Comparison of ENCODE assay signal across 18 cellular contexts in the genomic region with DNA sequence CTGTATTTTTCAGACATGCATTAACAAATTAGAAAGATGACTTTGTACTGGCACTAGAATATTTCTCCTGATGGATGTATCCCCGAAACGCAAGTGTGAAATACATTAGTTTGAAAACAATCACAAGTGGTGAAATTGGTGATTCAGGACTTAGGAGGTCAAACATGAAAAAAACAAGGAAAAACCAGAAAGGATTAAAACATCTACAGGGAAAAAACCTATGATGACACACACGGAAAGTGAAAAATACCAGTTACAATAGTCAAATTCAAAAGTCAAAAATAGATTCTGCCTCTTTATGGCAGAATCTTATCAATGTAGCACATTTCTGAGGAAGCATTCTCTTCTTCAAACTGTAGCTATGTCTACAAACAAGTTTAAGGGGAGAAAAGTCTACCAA.
DNase-seq lines count a peak whose midpoint lies in the region; ATAC-seq and TF ChIP-seq lines count a peak whose summit lies in the region.
"Had no signal": no experiment of that assay in that cellular context is flagged by ENCODE, and none has a peak within 500 bp of the region (broad histone marks: within the 10 kb centered on the region; RNA-seq: fewer than 3 reads in every experiment).

No MANE protein-coding gene starts in this region.

- no peaks in the 10 kb centered on the region for H3K9me3 Mint-ChIP-seq in brain
- H3K9me3 Mint-ChIP-seq: nephron progenitor cell had no signal

- no peaks in the 10 kb centered on the region for H4K20me1 ChIP-seq in SK-N-SH (ENCODE audit: insufficient read depth)

- TF ChIP-seq RAD21 in SK-N-SH (IDR thresholded peaks at IDR 0.05; ENCODE audit: low read length) = no peak

- H3K9me2 ChIP-seq in SK-N-SH = no peaks in the 10 kb centered on the region

- peak overlapping the region in 2 of 5 experiments; percentile 39 to 76 for H3K4me3 Mint-ChIP-seq in brain
- H3K4me3 Mint-ChIP-seq: nephron progenitor cell had no signal

- no peaks in the 10 kb centered on the region for H3K36me3 ChIP-seq in SK-N-SH (replicated peaks in 1 of 2; ENCODE audit: control insufficient read depth in 1 of 2, insufficient read depth in 2 of 2, low read length in 1 of 2)
- H3K36me3 ChIP-seq: brain microvascular endothelial cell, tibial nerve had no signal

- H2AFZ ChIP-seq in SK-N-SH (ENCODE audit: low read depth) = peak overlapping the region; percentile 58; the same call in 1 of the 2 replicates

- H3K27ac ChIP-seq in SK-N-SH (ENCODE audit: low read depth in 2 of 2, low read length in 1 of 2) (peak overlapping the region in 1 of 2 experiments; percentile 100; a peak in 3 of 4 replicates), skin epidermis (peak overlapping the region in 17 of 21 experiments; percentile 3 to 81 (median 47))
- H3K27ac ChIP-seq: 22Rv1 had no signal

- peak overlapping the region; percentile 55; the same call in 1 of the 2 replicates for H3K4me2 ChIP-seq in SK-N-SH

- peaks cover 2 to 15% of the 10 kb centered on the region in 2 experiments; a peak in 2 of 4 replicates for H3K4me1 ChIP-seq in SK-N-SH (ENCODE audit: control insufficient read depth in 1 of 2, insufficient read depth in 2 of 2, low read depth in 1 of 2, low read length in 1 of 2)

- H3K27me3 ChIP-seq in SK-N-SH (ENCODE audit: insufficient read depth) = no peaks in the 10 kb centered on the region
- H3K27me3 ChIP-seq: brain microvascular endothelial cell, tibial nerve had no signal

- no peaks in the 10 kb centered on the region for H3K79me2 ChIP-seq in SK-N-SH (ENCODE audit: insufficient read depth)

- H3K4me1 Mint-ChIP-seq in brain = peaks cover 44% of the 10 kb centered on the region

- TF ChIP-seq CTCF in SK-N-SH (IDR thresholded peaks at IDR 0.05) = no peak
- no peak for TF ChIP-seq CTCF in brain (conservative IDR thresholded peaks at IDR 0.05)
- TF ChIP-seq CTCF in fibroblast of pulmonary artery (IDR thresholded peaks at IDR 0.05; ENCODE audit: low read length, missing control alignments) = no peak

- CTCF ChIA-PET in SK-N-SH (lab: Yijun Ruan, JAX) = no interaction called here

- WGBS in SK-N-SH (ENCODE audit: low lambda C conversion rate) = 67% methylated on average over 3 of the region's 3 CpGs

- H3K27ac Mint-ChIP-seq in brain = peak overlapping the region; percentile 10 to 91 (median 73)
- H3K27ac Mint-ChIP-seq: nephron progenitor cell had no signal

- no peaks in the 10 kb centered on the region for H3K36me3 Mint-ChIP-seq in brain

- peaks cover 31% of the 10 kb centered on the region for H3F3A ChIP-seq in SK-N-SH (replicated peaks; ENCODE audit: insufficient read depth)

- no peaks in the 10 kb centered on the region for H3K9me3 ChIP-seq in SK-N-SH
- H3K9me3 ChIP-seq: tibial nerve had no signal

- peak overlapping the region; percentile 65 for H3K9ac ChIP-seq in SK-N-SH

- TF ChIP-seq EP300 in SK-N-SH (IDR thresholded peaks at IDR 0.05; ENCODE audit: borderline replicate concordance in 1 of 2, low read depth in 1 of 2, low read length in 1 of 2) = no peak

- H3K4me3 ChIP-seq in SK-N-SH (ENCODE audit: low read depth in 2 of 2, low read length in 1 of 2) (no peak overlapping the region), fibroblast of pulmonary artery (replicated peaks; ENCODE audit: low read depth, low read length) (no peak overlapping the region), skin epidermis (no peak overlapping the region)
- H3K4me3 ChIP-seq: tibial nerve had no signal

- POLR2A ChIA-PET in SK-N-SH (lab: Yijun Ruan, JAX) = no interaction called here

- ATAC-seq in SK-N-SH treated with all-trans-retinoic acid at 6 μM for 48 hours (no peak), GM18861 (IDR thresholded peaks at IDR 0.05; ENCODE audit: unreplicated experiment) (no peak), HG03457 (IDR thresholded peaks at IDR 0.05; ENCODE audit: unreplicated experiment) (no peak)

- no peaks in the 10 kb centered on the region for H3K27me3 Mint-ChIP-seq in brain

- DNase-seq in SK-N-SH = no peak
- DNase-seq in fibroblast of pulmonary artery (ENCODE audit: low read depth) = peak; percentile 55
- DNase-seq in LoVo (ENCODE audit: low spot score) = no peak
- DNase-seq: activated CD4-positive, alpha-beta T cell treated with anti-CD3 and anti-CD28 coated beads, Interleukin-2, amount 50 U/mL, for 1 hour; brain microvascular endothelial cell; kidney; NCI-H2081 treated with DMSO at 0.1 percent for 48 hours; NCI-H524; nephron progenitor cell; stimulated activated CD4-positive, alpha-beta T cell treated with anti-CD3 and anti-CD28 coated beads, Interleukin-12 subunit alpha, Interleukin-12 subunit beta, amount 100 ng/mL, for 4 hours; T-helper 1 cell had no signal

TF ChIP-seq in SK-N-SH, 30 proteins besides CTCF, POLR2A, EP300 and RAD21 (continues in another document):
- TF ChIP-seq MEF2A (IDR thresholded peaks at IDR 0.05; ENCODE audit: borderline replicate concordance, low read depth) (no peak), GATA2 (CRISPR knock-in tag; IDR thresholded peaks at IDR 0.05) (no peak), FOXM1 (IDR thresholded peaks at IDR 0.05; ENCODE audit: low read depth) (no peak), TAF1 (IDR thresholded peaks at IDR 0.05; ENCODE audit: borderline replicate concordance, low read depth, low read length) (no peak), TEAD4 (IDR thresholded peaks at IDR 0.05; ENCODE audit: borderline replicate concordance, insufficient read depth) (no peak), MAX (IDR thresholded peaks at IDR 0.05; ENCODE audit: low read depth) (no peak), FOXJ3 (CRISPR knock-in tag; IDR thresholded peaks at IDR 0.05) (no peak), YY1 (IDR thresholded peaks at IDR 0.05; ENCODE audit: low read depth) (no peak), RXRA (IDR thresholded peaks at IDR 0.05; ENCODE audit: borderline replicate concordance, low read depth) (no peak), ZBTB33 (IDR thresholded peaks at IDR 0.05; ENCODE audit: borderline replicate concordance, low read depth) (no peak), RFX5 (IDR thresholded peaks at IDR 0.05; ENCODE audit: low read length) (no peak), ELF1 (IDR thresholded peaks at IDR 0.05) (no peak), JUND (IDR thresholded peaks at IDR 0.05) (no peak), SMC3 (IDR thresholded peaks at IDR 0.05; ENCODE audit: low read depth, low read length) (no peak)

TF ChIP-seq in SK-N-SH treated with all-trans-retinoic acid at 6 μM for 48 hours, 23 proteins besides CTCF, POLR2A, EP300 and RAD21:
- TF ChIP-seq ARNTL (CRISPR knock-in tag; IDR thresholded peaks at IDR 0.05; ENCODE audit: borderline replicate concordance, low read depth) (no peak), ZNF8 (CRISPR knock-in tag; IDR thresholded peaks at IDR 0.05) (no peak), PATZ1 (CRISPR knock-in tag; IDR thresholded peaks at IDR 0.05; ENCODE audit: borderline replicate concordance) (no peak), BACH2 (CRISPR knock-in tag; IDR thresholded peaks at IDR 0.05; ENCODE audit: borderline replicate concordance) (no peak), ISL1 (CRISPR knock-in tag; IDR thresholded peaks at IDR 0.05) (no peak), ZFP3 (CRISPR knock-in tag; IDR thresholded peaks at IDR 0.05) (no peak), ZC3H10 (CRISPR knock-in tag; IDR thresholded peaks at IDR 0.05) (no peak)
